Comparison of ENCODE assay signal across 26 cellular contexts in genomic region chr10:58903071-58903470, GRCh38.
"Had no signal": no experiment of that assay in that cellular context is flagged by ENCODE, and none has a peak within 500 bp of the region (broad histone marks: within the 10 kb centered on the region; RNA-seq: fewer than 3 reads in every experiment).

No MANE protein-coding gene starts in this region.

- ATAC-seq: stimulated activated effector memory CD8-positive, alpha-beta T cell treated with anti-CD3 and anti-CD28 coated beads, Interleukin-12 subunit alpha, Interleukin-12 subunit beta, amount 100 ng/mL, for 72 hours; stimulated activated memory B cell treated with anti-CD40 and anti-IgM and Interleukin-4, amounts not matched to agents 10 μg/mL and 1 μg/mL and 100 μg/mL, for 72 hours; stimulated activated naive B cell treated with anti-CD40 and anti-IgM and Interleukin-4, amounts not matched to agents 10 μg/mL and 1 μg/mL and 100 μg/mL, for 72 hours; stimulated activated naive CD8-positive, alpha-beta T cell treated with anti-CD3 and anti-CD28 coated beads, Interleukin-15, amount 100 ng/mL, for 72 hours; stimulated activated naive CD8-positive, alpha-beta T cell treated with anti-CD3 and anti-CD28 coated beads, Interleukin-15, Interleukin-2, amounts not matched to agents 100 U/mL and 50 U/mL, for 24 hours; upper lobe of right lung had no signal

- H3K27me3 ChIP-seq: stomach, suprapubic skin, testis, thyroid gland, tibial artery, tibial nerve, transverse colon, upper lobe of left lung, upper lobe of right lung, uterus, vagina had no signal

- H3K4me1 ChIP-seq: stomach, suprapubic skin, testis, thyroid gland, tibial artery, transverse colon, upper lobe of right lung, uterus, vagina had no signal

- H3K9me3 ChIP-seq: stomach, suprapubic skin, testis, thoracic aorta, thyroid gland, tibial artery, tibial nerve, transverse colon, upper lobe of left lung, uterus, vagina had no signal

- H3K36me3 ChIP-seq: stomach, suprapubic skin, thoracic aorta, thyroid gland, tibial artery, tibial nerve, transverse colon, upper lobe of left lung, upper lobe of right lung, uterus, vagina had no signal

- H3K4me3 ChIP-seq: stomach, suprapubic skin, testis, thoracic aorta, thyroid gland, tibial artery, tibial nerve, transverse colon, upper lobe of left lung, upper lobe of right lung, uterus, vagina had no signal

- DNase-seq: stimulated activated CD4-positive, alpha-beta T cell treated with anti-CD3 and anti-CD28 coated beads, Interleukin-2, amount 100 ng/mL, for 48 hours; stimulated activated CD4-positive, alpha-beta T cell treated with anti-CD3 and anti-CD28 coated beads, Interleukin-4, amount 100 ng/mL, for 1 hour; stimulated activated CD4-positive, alpha-beta T cell treated with anti-CD3 and anti-CD28 coated beads, Interleukin-4, amount 100 ng/mL, for 24 hours; stimulated activated CD4-positive, alpha-beta T cell treated with anti-CD3 and anti-CD28 coated beads, Interleukin-4, amount 100 ng/mL, for 4 hours; stimulated activated CD8-positive, alpha-beta memory T cell treated with anti-CD3 and anti-CD28 coated beads, Interleukin-4, amount 100 ng/mL, for 48 hours; stimulated activated naive B cell treated with anti-CD40 and anti-IgM and Interleukin-4, amounts not matched to agents 10 μg/mL and 1 μg/mL and 100 μg/mL, for 72 hours; stimulated activated naive CD4-positive, alpha-beta T cell; stimulated activated naive CD4-positive, alpha-beta T cell treated with Interleukin-2 at 50 U/mL for 16 hours; stimulated activated naive CD8-positive, alpha-beta T cell treated with anti-CD3 and anti-CD28 coated beads, Interleukin-15, amount 100 ng/mL, for 72 hours; stimulated activated naive CD8-positive, alpha-beta T cell treated with anti-CD3 and anti-CD28 coated beads, Interleukin-15, Interleukin-2, amounts not matched to agents 100 U/mL and 50 U/mL, for 24 hours; stomach; substantia nigra; testis; thyroid gland; tibial artery; transverse colon; trophoblast cell; upper lobe of left lung; upper lobe of right lung; uterus had no signal

- H3K27ac ChIP-seq: stomach, suprapubic skin, testis, thoracic aorta, thyroid gland, tibial artery, tibial nerve, transverse colon, upper lobe of left lung, upper lobe of right lung, uterus, vagina had no signal
